15 cellular contexts compared by ENCODE assay signal in the genomic region with DNA sequence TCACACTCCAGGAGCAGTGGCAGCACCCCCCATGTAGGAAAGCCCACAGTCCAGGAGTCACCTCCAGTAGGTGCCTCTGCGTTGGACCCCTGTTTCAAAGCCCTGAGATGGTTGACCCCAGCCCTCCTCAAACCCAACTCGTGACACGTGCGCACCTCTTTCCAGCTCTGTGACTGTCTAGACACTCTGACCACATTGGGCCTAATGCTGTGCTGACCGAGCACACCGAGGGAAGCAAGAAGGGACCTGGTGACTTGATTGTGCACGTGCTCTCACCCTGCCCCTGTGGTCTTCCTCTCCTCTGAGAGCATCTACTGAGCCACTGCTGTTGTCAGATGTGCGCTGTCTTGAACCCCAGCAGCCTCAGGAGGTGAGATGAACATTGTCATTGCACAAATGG. TPM values are rescaled to one million over a fixed set of nuclear protein-coding genes. Genes with fewer than 3 reads are reported as not detected.
DNase-seq lines count a peak whose midpoint lies in the region; ATAC-seq and TF ChIP-seq lines count a peak whose summit lies in the region.
"Had no signal": no experiment of that assay in that cellular context is flagged by ENCODE, and none has a peak within 500 bp of the region (broad histone marks: within the 10 kb centered on the region; RNA-seq: fewer than 3 reads in every experiment).

No MANE protein-coding gene starts in this region.

- peak overlapping the region; percentile 95 for H3K4me2 ChIP-seq in BLaER1

- H3K36me3 Mint-ChIP-seq in T-cell = no peaks in the 10 kb centered on the region
- peaks cover 51% of the 10 kb centered on the region for H3K36me3 Mint-ChIP-seq in effector memory CD8-positive, alpha-beta T cell (ENCODE audit: insufficient read depth)

- peak overlapping the region; percentile 87 to 89 for H3K27ac Mint-ChIP-seq in T-cell
- peak overlapping the region; percentile 91 to 96 for H3K27ac Mint-ChIP-seq in effector memory CD8-positive, alpha-beta T cell

- TF ChIP-seq CTCF in GM06990 (IDR thresholded peaks at IDR 0.05; ENCODE audit: insufficient read depth, low read length, poor library complexity, severe bottlenecking) (no peak), tibial artery (IDR thresholded peaks at IDR 0.05) (no peak)

- peaks cover 56 to 81% (median 77%) of the 10 kb centered on the region in 3 donors for H3K4me1 Mint-ChIP-seq in T-cell
- H3K4me1 Mint-ChIP-seq in effector memory CD8-positive, alpha-beta T cell (ENCODE audit: low read depth in 2 of 2) = peaks cover 46 to 50% of the 10 kb centered on the region in 2 donors

- no peaks in the 10 kb centered on the region for H3K27me3 Mint-ChIP-seq in T-cell
- no peaks in the 10 kb centered on the region for H3K27me3 Mint-ChIP-seq in effector memory CD8-positive, alpha-beta T cell

- H3K9ac ChIP-seq in BLaER1 = peak overlapping the region; percentile 42

- peak overlapping the region; percentile 66 to 67 (median 67) for H3K4me3 Mint-ChIP-seq in T-cell
- H3K4me3 Mint-ChIP-seq in effector memory CD8-positive, alpha-beta T cell = peak overlapping the region; percentile 77 to 80

- DNase-seq in GM06990 (ENCODE audit: extremely low read depth, insufficient read length) (no peak), T-cell (no peak), kidney glomerular epithelial cell (lab: John Stamatoyannopoulos, UW) (no peak), tibial artery (no peak), germinal center (ENCODE audit: low spot score) (no peak)
- DNase-seq in effector memory CD8-positive, alpha-beta T cell = no peak
- DNase-seq: activated CD4-positive, CD25-positive, alpha-beta regulatory T cell treated with anti-CD3 and anti-CD28 coated beads, Interleukin-2, amount 50 U/mL, for 72 hours; DMS79; heart right ventricle; left cardiac atrium; stimulated activated CD4-positive, alpha-beta T cell treated with anti-CD3 and anti-CD28 coated beads, Interleukin-4, amount 100 ng/mL, for 1 hour had no signal

- H3K4me1 ChIP-seq in BLaER1 (peaks cover 77% of the 10 kb centered on the region), tibial artery (peaks cover 0 to 36% (median 14%) of the 10 kb centered on the region in 4 donors)

- intact Hi-C loops in tibial artery (cut with DNase I; ENCODE audit: low total_unique reads) = no loop called here

- H3K27me3 ChIP-seq in BLaER1 (no peaks in the 10 kb centered on the region), GM06990 (replicated peaks; ENCODE audit: control insufficient read depth, insufficient read depth, low read length) (no peaks in the 10 kb centered on the region), tibial artery (no peaks in the 10 kb centered on the region)
- H3K27me3 ChIP-seq: heart right ventricle, right atrium auricular region had no signal

- no peaks in the 10 kb centered on the region for H3K9me3 Mint-ChIP-seq in T-cell
- H3K9me3 Mint-ChIP-seq in effector memory CD8-positive, alpha-beta T cell = no peaks in the 10 kb centered on the region

- H4K20me1 ChIP-seq in BLaER1 = peaks cover 100% of the 10 kb centered on the region

- H3K36me3 ChIP-seq in BLaER1 (no peaks in the 10 kb centered on the region), GM06990 (ENCODE audit: control insufficient read depth, insufficient read depth, low read length) (no peaks in the 10 kb centered on the region), tibial artery (no peaks in the 10 kb centered on the region)
- H3K36me3 ChIP-seq: right atrium auricular region had no signal

- no peaks in the 10 kb centered on the region for H3K9me3 ChIP-seq in BLaER1
- H3K9me3 ChIP-seq in tibial artery = no peaks in the 10 kb centered on the region
- H3K9me3 ChIP-seq: heart right ventricle, right atrium auricular region had no signal

- no peak overlapping the region for H3K4me3 ChIP-seq in BLaER1
- H3K4me3 ChIP-seq in GM06990 (replicated peaks; ENCODE audit: low read depth, low read length) = peak overlapping the region; percentile 13; the same call in 1 of the 2 replicates
- H3K4me3 ChIP-seq in tibial artery = no peak overlapping the region
- H3K4me3 ChIP-seq: heart right ventricle, right atrium auricular region, SK-N-MC had no signal

- POLR2A ChIA-PET in T-cell (lab: Charles Lee) = no interaction called here

- ATAC-seq in T-cell (replicated peaks in 1 of 4) = peak in 1 of 4 experiments; percentile 11
- ATAC-seq in effector memory CD8-positive, alpha-beta T cell (replicated peaks) = peak; percentile 20
- no peak for ATAC-seq in HG03439 (IDR thresholded peaks at IDR 0.05; ENCODE audit: unreplicated experiment)
- ATAC-seq: heart right ventricle, left cardiac atrium had no signal

- CTCF ChIA-PET in T-cell (lab: Charles Lee) = no interaction called here

- H3K27ac ChIP-seq in BLaER1 = no peak overlapping the region
- no peak overlapping the region for H3K27ac ChIP-seq in tibial artery
- H3K27ac ChIP-seq: heart right ventricle, right atrium auricular region, SK-N-MC had no signal

RNA-seq across cellular contexts. Expression of a gene that starts 22.9 kb away (rescaled TPM):
- total RNA-seq in T-cell = 10 to 100 TPM; 32.7 to 67.5 (median 36.9) TPM

RNA-seq across cellular contexts. Expression of a gene that starts 32.9 kb away (rescaled TPM):
- 10 to 100 TPM; 14.7 to 42.0 (median 21.1) TPM for total RNA-seq in T-cell

RNA-seq across cellular contexts. Expression of a gene that starts 52.9 kb away (rescaled TPM):
- 10 to 100 TPM; 52.6 to 76.7 (median 70.3) TPM for total RNA-seq in T-cell
